ENCODE assay signal across 8 cellular contexts in genomic region chr9:69027355-69028097, GRCh38. TPM values are rescaled to one million over a fixed set of nuclear protein-coding genes. Genes with fewer than 3 reads are reported as not detected.
A peak's percentile ranks its signal among the peaks of the same experiment; 100 is the strongest.
DNase-seq lines count a peak whose midpoint lies in the region; TF ChIP-seq lines count a peak whose summit lies in the region.

No MANE protein-coding gene starts in this region.

- H3K4me1 ChIP-seq in uterus = no peaks in the 10 kb centered on the region

- no peak overlapping the region for H3K4me3 ChIP-seq in AG04450 (ENCODE audit: low read depth, low read length)
- H3K4me3 ChIP-seq in GM12864 (ENCODE audit: low read depth, low read length) = no peak overlapping the region
- H3K4me3 ChIP-seq in dorsolateral prefrontal cortex = no peak overlapping the region
- no peak overlapping the region for H3K4me3 ChIP-seq in uterus

- no peak for TF ChIP-seq POLR2A in uterus (IDR thresholded peaks at IDR 0.05)

- CTCF ChIA-PET in AG04450 (lab: Charles Lee) (interaction anchor here (0.6 to 4.7 kb wide), 6 partner anchors 8 to 445 kb away, joined by 3 to 18 read pairs (median 6); partner anchors contain the start of gene FXN), HEK293T (lab: Yijun Ruan, JAX) (no interaction called here)

- H3K27me3 ChIP-seq in AG04450 (ENCODE audit: control insufficient read depth, insufficient read depth, low read length) = peaks cover 8% of the 10 kb centered on the region
- no peaks in the 10 kb centered on the region for H3K27me3 ChIP-seq in dorsolateral prefrontal cortex
- no peaks in the 10 kb centered on the region for H3K27me3 ChIP-seq in uterus

- TF ChIP-seq CTCF in AG04450 (IDR thresholded peaks at IDR 0.05; ENCODE audit: low read depth, low read length) = peak; percentile 79
- peak; percentile 83 for TF ChIP-seq CTCF in GM12864 (IDR thresholded peaks at IDR 0.05; ENCODE audit: low read depth, low read length, missing control alignments)
- TF ChIP-seq CTCF in dorsolateral prefrontal cortex (IDR thresholded peaks at IDR 0.05 in 54 of 56, conservative IDR thresholded peaks at IDR 0.05 in 2 of 56; ENCODE audit: low read depth in 1 of 56, partially characterized antibody in 56 of 56) = peak; percentile 28 to 86 (median 75)
- TF ChIP-seq CTCF in mesothelial cell of epicardium (IDR thresholded peaks at IDR 0.05; ENCODE audit: unreplicated experiment) = peak; percentile 29
- TF ChIP-seq CTCF in uterus (IDR thresholded peaks at IDR 0.05) = peak; percentile 48 to 60 (median 48)

- peaks cover 3% of the 10 kb centered on the region for H3K27me3 Mint-ChIP-seq in mesothelial cell of epicardium (ENCODE audit: low read depth)

- no peaks in the 10 kb centered on the region for H3K36me3 Mint-ChIP-seq in mesothelial cell of epicardium

- H3K27ac ChIP-seq in AG04450 (ENCODE audit: low read depth, low read length) (no peak overlapping the region), dorsolateral prefrontal cortex (no peak overlapping the region), uterus (no peak overlapping the region)

- H3K27ac Mint-ChIP-seq in mesothelial cell of epicardium = no peak overlapping the region

- intact Hi-C loops in dorsolateral prefrontal cortex (cut with DNase I) = no loop called here
- intact Hi-C loops in uterus (cut with DNase I; ENCODE audit: low total_unique reads) = no loop called here

- H3K9me3 ChIP-seq in AG04450 (ENCODE audit: control insufficient read depth, insufficient read depth, low read length) = no peaks in the 10 kb centered on the region; the same call in 1 of the 2 replicates
- no peaks in the 10 kb centered on the region for H3K9me3 ChIP-seq in uterus

- POLR2A ChIA-PET in AG04450 (lab: Yijun Ruan, JAX) = no interaction called here
- POLR2A ChIA-PET in HEK293T (lab: Yijun Ruan, JAX) = no interaction called here

- no peaks in the 10 kb centered on the region for H3K36me3 ChIP-seq in uterus

- DNase-seq in AG04450 (ENCODE audit: low read depth, low spot score) (no peak), GM12864 (ENCODE audit: low read depth) (peak; percentile 26), HEK293T (ENCODE audit: extremely low spot score) (peak; percentile 51), NCI-H1048 (lab: John Stamatoyannopoulos, UW) (peak; percentile 20), T-helper 1 cell (peak in 4 of 5 donors; percentile 8 to 68 (median 24)), dorsolateral prefrontal cortex (peak in 2 of 10 donors; percentile 41 to 50), mesothelial cell of epicardium (ENCODE audit: low spot score in 2 of 2, unreplicated experiment in 2 of 2) (no peak), uterus (peak in 1 of 2 donors; percentile 24)

- peaks cover 5% of the 10 kb centered on the region for H3K4me1 Mint-ChIP-seq in mesothelial cell of epicardium

- H3K4me3 Mint-ChIP-seq in mesothelial cell of epicardium = no peak overlapping the region

- peaks cover 10% of the 10 kb centered on the region for H3K9me3 Mint-ChIP-seq in mesothelial cell of epicardium

TF ChIP-seq in HEK293T, 16 proteins besides CTCF, POLR2A, EP300 and RAD21:
- TF ChIP-seq L3MBTL2 (conservative IDR thresholded peaks at IDR 0.05) (0 out of 2 replicates have a peak, but pooled peaks have one; percentile 22), FOXM1 (IDR thresholded peaks at IDR 0.05; ENCODE audit: borderline replicate concordance) (no peak)

RNA-seq across cellular contexts. Expression of gene FXN, which starts 8.0 kb away (rescaled TPM):
- 16.1 and 18.0 TPM in 2 replicates for polyA plus RNA-seq in AG04450 (2011; rRNA removed)
- polyA minus RNA-seq in AG04450 (2011; rRNA and poly(A)+ RNA removed) = 8.1 and 9.9 TPM in 2 replicates
- total RNA-seq in dorsolateral prefrontal cortex (10 to 100 TPM in 101 of 120 experiments, 1 to 10 TPM in 19; 4.6 to 19.4 (median 12.3) TPM), mesothelial cell of epicardium (20.7 to 22.4 TPM (median 20.8 TPM) in 3 replicates), uterus (10 to 100 TPM in 3 of 4 donors, 1 to 10 TPM in 1; 5.9 to 20.3 (median 18.5) TPM)

RNA-seq across cellular contexts. Expression of gene PRKACG, which starts 13.6 kb away (rescaled TPM):
- polyA plus RNA-seq in AG04450 (2011; rRNA removed) = not detected in 2 replicates
- polyA minus RNA-seq in AG04450 (2011; rRNA and poly(A)+ RNA removed) = not detected in 2 replicates
- total RNA-seq in dorsolateral prefrontal cortex (not detected), mesothelial cell of epicardium (not detected in 3 replicates), uterus (not detected)

Comparison
In these comparisons a context has a peak if more than half of its experiments do, and no peak if none do; other contexts are left out.
1. DNase-seq: peak in GM12864 (single experiment), HEK293T (single experiment), NCI-H1048 (single experiment) and T-helper 1 cell (4 of 5); none in AG04450 (single experiment) and mesothelial cell of epicardium (0 of 2).
2. CTCF ChIP-seq: peak in every context shown above with its lines; median percentile 83 in GM12864; 79 in AG04450; 75 in dorsolateral prefrontal cortex; 48 in uterus; 29 in mesothelial cell of epicardium.